8 cellular contexts compared by ENCODE assay signal in the genomic region with DNA sequence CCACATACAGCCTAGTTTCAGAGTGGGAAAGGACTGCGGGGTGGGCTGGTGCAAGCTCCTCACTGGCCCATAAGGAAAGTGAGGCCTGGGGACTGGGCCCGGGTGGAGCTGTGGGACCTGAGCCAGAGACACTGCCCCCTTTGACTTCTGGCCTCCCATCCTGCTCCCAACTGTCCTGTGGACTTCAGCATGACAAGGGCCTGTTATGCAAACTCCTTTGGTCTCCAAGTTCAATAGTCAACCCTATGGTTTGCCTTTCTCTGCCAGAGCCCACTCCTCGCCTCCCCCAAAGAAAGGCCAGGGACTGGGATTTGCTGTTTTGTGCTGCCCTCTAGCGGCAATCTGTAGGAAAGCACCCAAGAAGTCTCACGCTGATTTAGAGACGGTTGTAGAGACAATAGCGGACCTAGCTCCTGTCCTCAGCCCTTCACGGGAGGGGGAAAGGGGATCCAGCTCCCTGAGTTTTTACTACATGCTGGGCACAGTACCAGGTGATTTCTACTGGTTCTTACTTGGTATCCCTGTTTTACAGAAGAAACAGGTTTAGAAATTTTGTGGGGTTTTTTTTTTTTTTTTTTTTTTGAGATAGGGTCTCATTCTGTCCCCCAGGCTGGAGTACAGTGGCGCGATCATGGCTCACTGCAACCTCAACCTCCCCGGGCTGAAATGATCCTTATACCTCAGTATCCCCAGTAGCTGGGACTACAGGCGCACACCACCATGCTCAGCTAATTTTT.
DNase-seq lines count a peak whose midpoint lies in the region; ATAC-seq and TF ChIP-seq lines count a peak whose summit lies in the region.

No MANE protein-coding gene starts in this region.

- no peaks in the 10 kb centered on the region for H4K20me1 ChIP-seq in DOHH2 (ENCODE audit: control insufficient read depth, insufficient read depth, low read depth, low read length)

- H3K36me3 ChIP-seq in DOHH2 (ENCODE audit: control insufficient read depth, low read length) (no peaks in the 10 kb centered on the region), parathyroid adenoma (ENCODE audit: control insufficient read depth, insufficient read depth, low read length) (no peaks in the 10 kb centered on the region)

- TF ChIP-seq CTCF in DOHH2 (IDR thresholded peaks at IDR 0.05; ENCODE audit: low read depth, low read length, poor library complexity, severe bottlenecking) (peak; percentile 97), LNCaP clone FGC (IDR thresholded peaks at IDR 0.05; ENCODE audit: control insufficient read depth, extremely low read depth, insufficient read depth) (peak; percentile 86), parathyroid adenoma (IDR thresholded peaks at IDR 0.05) (peak; percentile 90)

- H3K4me3 ChIP-seq in DOHH2 (ENCODE audit: low read length) (no peak overlapping the region), LNCaP clone FGC (ENCODE audit: low read depth, low read length) (no peak overlapping the region), parathyroid adenoma (ENCODE audit: low read depth, low read length) (no peak overlapping the region)

- H3K79me2 ChIP-seq in DOHH2 (ENCODE audit: control insufficient read depth, low read length) (no peaks in the 10 kb centered on the region), parathyroid adenoma (no peaks in the 10 kb centered on the region)

- peak overlapping the region; percentile 42 for H2AFZ ChIP-seq in parathyroid adenoma

- peak; percentile 26 for DNase-seq in LNCaP clone FGC (ENCODE audit: low read depth)
- DNase-seq in RPMI8226: peak; percentile 77
- DNase-seq in activated T-helper 1 cell treated with Interleukin-2 at 50 U/mL for 16 hours (ENCODE audit: low read depth): peak; percentile 33
- peak; percentile 55 for DNase-seq in fibroblast of the conjunctiva (ENCODE audit: low read depth)
- DNase-seq in amniotic stem cell (lab: John Stamatoyannopoulos, UW): no peak

- H3K27me3 ChIP-seq in DOHH2 (ENCODE audit: control insufficient read depth, low read length): peaks cover 38% of the 10 kb centered on the region
- H3K27me3 ChIP-seq in parathyroid adenoma (ENCODE audit: control insufficient read depth, insufficient read depth, low read length): no peaks in the 10 kb centered on the region

- H3K9me3 ChIP-seq in DOHH2 (ENCODE audit: control insufficient read depth, insufficient read depth, low read length) (peaks cover 4% of the 10 kb centered on the region; the same call in 1 of the 2 replicates), parathyroid adenoma (ENCODE audit: control insufficient read depth, low read length) (no peaks in the 10 kb centered on the region)

- H3K4me1 ChIP-seq in DOHH2 (ENCODE audit: control insufficient read depth, low read length) (0 out of 2 replicates have a peak, but pooled peaks cover 3% of the 10 kb centered on the region), parathyroid adenoma (peaks cover 15% of the 10 kb centered on the region)

- H3F3A ChIP-seq in DOHH2 (ENCODE audit: control insufficient read depth, insufficient read depth): no peaks in the 10 kb centered on the region

- H3K9ac ChIP-seq in parathyroid adenoma: no peak overlapping the region

- H3K9me2 ChIP-seq in DOHH2 (replicated peaks; ENCODE audit: control insufficient read depth, low read length): no peaks in the 10 kb centered on the region

- H3K27ac ChIP-seq in DOHH2 (ENCODE audit: low read depth, low read length) (no peak overlapping the region), parathyroid adenoma (no peak overlapping the region)

- H3K4me2 ChIP-seq in DOHH2 (ENCODE audit: low read length) (no peak overlapping the region), parathyroid adenoma (ENCODE audit: low read length) (no peak overlapping the region)

- ATAC-seq in HG02623 (IDR thresholded peaks at IDR 0.05; ENCODE audit: unreplicated experiment): no peak
